16 cellular contexts compared by ENCODE assay signal in genomic region chr2:44553456-44553855, GRCh38.
A peak's percentile ranks its signal among the peaks of the same experiment; 100 is the strongest.
DNase-seq lines count a peak whose midpoint lies in the region; ATAC-seq and TF ChIP-seq lines count a peak whose summit lies in the region.
"Had no signal": no experiment of that assay in that cellular context is flagged by ENCODE, and none has a peak within 500 bp of the region (broad histone marks: within the 10 kb centered on the region; RNA-seq: fewer than 3 reads in every experiment).

No MANE protein-coding gene starts in this region.

- peak overlapping the region; percentile 8 for H3K4me2 ChIP-seq in mammary epithelial cell (ENCODE audit: insufficient read depth, low read depth, low read length)

- TF ChIP-seq CTCF in BJ (IDR thresholded peaks at IDR 0.05; ENCODE audit: insufficient read depth, low read depth, low read length) (no peak), mammary epithelial cell (conservative IDR thresholded peaks at IDR 0.05 in 1 of 2, IDR thresholded peaks at IDR 0.05 in 1 of 2; ENCODE audit: extremely low read depth in 1 of 2, insufficient read depth in 1 of 2, low read depth in 1 of 2, low read length in 2 of 2) (no peak), kidney epithelial cell (IDR thresholded peaks at IDR 0.05; ENCODE audit: insufficient read depth, low read length, poor library complexity, severe bottlenecking) (no peak)

- DNase-seq in BJ (ENCODE audit: low read depth) = peak; percentile 33
- DNase-seq in LHCN-M2 (ENCODE audit: low read depth) = peak; percentile 93
- peak; percentile 73 for DNase-seq in mammary epithelial cell
- peak; percentile 14 for DNase-seq in kidney epithelial cell (ENCODE audit: low read depth)
- no peak for DNase-seq in DMS114 treated with DMSO at 0.1 percent for 48 hours (lab: John Stamatoyannopoulos, UW; ENCODE audit: unreplicated experiment)
- DNase-seq: activated CD4-positive, CD25-positive, alpha-beta regulatory T cell treated with anti-CD3 and anti-CD28 coated beads, Interleukin-2, amount 50 U/mL, for 72 hours; activated naive CD8-positive, alpha-beta T cell treated with anti-CD3 and anti-CD28 coated beads, Interleukin-2, amount 50 U/mL, for 24 hours; DMS79 treated with DMSO at 0.1 percent for 48 hours; glutamatergic neuron; NCI-H1048; NCI-H2171 treated with DMSO at 0.1 percent for 48 hours; posterior cingulate gyrus had no signal

- H2AFZ ChIP-seq in mammary epithelial cell (ENCODE audit: low read depth, low read length) = no peak overlapping the region

- H3K4me3 ChIP-seq in BJ (ENCODE audit: low read depth, low read length) = no peak overlapping the region
- no peak overlapping the region for H3K4me3 ChIP-seq in mammary epithelial cell (replicated peaks in 1 of 3; ENCODE audit: insufficient read depth in 1 of 3, low read depth in 2 of 3, low read length in 3 of 3)
- H3K4me3 ChIP-seq in kidney epithelial cell (ENCODE audit: low read depth, low read length) = no peak overlapping the region
- H3K4me3 ChIP-seq: thoracic aorta had no signal

- no peaks in the 10 kb centered on the region for H4K20me1 ChIP-seq in mammary epithelial cell (ENCODE audit: insufficient read depth, low read length)

- H3K9ac ChIP-seq in mammary epithelial cell (ENCODE audit: insufficient read depth, low read length) = no peak overlapping the region

- no peaks in the 10 kb centered on the region for H3K36me3 ChIP-seq in BJ (ENCODE audit: control insufficient read depth, insufficient read depth, low read length)
- H3K36me3 ChIP-seq in mammary epithelial cell (ENCODE audit: insufficient read depth, low read length) = peaks cover 3% of the 10 kb centered on the region
- H3K36me3 ChIP-seq in kidney epithelial cell (ENCODE audit: control insufficient read depth, insufficient read depth, low read length) = no peaks in the 10 kb centered on the region
- H3K36me3 ChIP-seq: thoracic aorta had no signal

- no peaks in the 10 kb centered on the region for H3K27me3 ChIP-seq in BJ (ENCODE audit: control insufficient read depth, insufficient read depth, low read length)
- no peaks in the 10 kb centered on the region for H3K27me3 ChIP-seq in mammary epithelial cell (ENCODE audit: insufficient read depth, low read length)
- H3K27me3 ChIP-seq in kidney epithelial cell (ENCODE audit: control insufficient read depth, insufficient read depth, low read length) = no peaks in the 10 kb centered on the region

- no peaks in the 10 kb centered on the region for H3K9me3 ChIP-seq in mammary epithelial cell (replicated peaks; ENCODE audit: insufficient read depth, low read length)
- H3K9me3 ChIP-seq: thoracic aorta had no signal

- CTCF ChIA-PET in BJ (lab: Yijun Ruan, JAX) (interaction anchor here (0.6 to 1.2 kb wide), 3 partner anchors 12 to 74 kb away, joined by 3 to 4 read pairs (median 3); no protein-coding TSS in a partner anchor), mammary epithelial cell (lab: Charles Lee; ENCODE audit: low non-redundant PET) (interaction anchor here (0.6 kb wide), 1 partner anchor 64 kb away, joined by 4 read pairs; no protein-coding TSS in a partner anchor)

- ATAC-seq in HG02938 (IDR thresholded peaks at IDR 0.05; ENCODE audit: unreplicated experiment) (no peak), GM21526 (IDR thresholded peaks at IDR 0.05; ENCODE audit: low FRiP score, unreplicated experiment) (no peak), GM21576 (IDR thresholded peaks at IDR 0.05; ENCODE audit: unreplicated experiment) (no peak)
- ATAC-seq: activated naive CD8-positive, alpha-beta T cell treated with anti-CD3 and anti-CD28 coated beads, Interleukin-2, amount 50 U/mL, for 24 hours had no signal

- in situ Hi-C loops in mammary epithelial cell (cut with MboI; ENCODE audit: low sequenced_read_pairs in 2 of 2) = no loop called here

- dilution Hi-C loops in mammary epithelial cell (cut with HindIII; ENCODE audit: low sequenced_read_pairs) = no loop called here

- WGBS in mammary epithelial cell (ENCODE audit: low coverage, missing lambda C conversion rate) = 21% methylated on average over 4 of the region's 4 CpGs

- BruUV-seq in mammary epithelial cell (replicated peaks; lab: Mats Ljungman, UMichigan) = no TSS peak

- peaks cover 42% of the 10 kb centered on the region for H3K4me1 ChIP-seq in mammary epithelial cell (ENCODE audit: insufficient read depth, low read length)

- POLR2A ChIA-PET in BJ (lab: Charles Lee) = no interaction called here

- no peak overlapping the region for H3K27ac ChIP-seq in mammary epithelial cell (ENCODE audit: insufficient read depth, low read depth, low read length)
- H3K27ac ChIP-seq: thoracic aorta had no signal

- intact Hi-C loops in mammary epithelial cell (cut with micrococcal nuclease) = no loop called here

- no peaks in the 10 kb centered on the region for H3K79me2 ChIP-seq in mammary epithelial cell (ENCODE audit: insufficient read depth, low read length)
